Comparison of ENCODE assay signal across 9 cellular contexts in genomic region chr6:129633529-129633928, GRCh38.
"Had no signal": no experiment of that assay in that cellular context is flagged by ENCODE, and none has a peak within 500 bp of the region (broad histone marks: within the 10 kb centered on the region; RNA-seq: fewer than 3 reads in every experiment).

No MANE protein-coding gene starts in this region.

- DNase-seq: GM23248, GOT3, H7, IMR-90, KBM-7 had no signal

- H3K27ac ChIP-seq: GM23248, KMS-11 had no signal

- H3K9me3 ChIP-seq: HAP-1 had no signal

- H3K9ac ChIP-seq: GM23248, KMS-11 had no signal

- H3K4me3 ChIP-seq: GM23248, HAP-1 had no signal

- FAIRE-seq: HTR-8/SVneo had no signal

- H3K4me2 ChIP-seq: KMS-11 had no signal

- ATAC-seq: HCT116 had no signal

- H2AFZ ChIP-seq: GM23248 had no signal
